ENCODE assay signal across 8 cellular contexts in the genomic region with DNA sequence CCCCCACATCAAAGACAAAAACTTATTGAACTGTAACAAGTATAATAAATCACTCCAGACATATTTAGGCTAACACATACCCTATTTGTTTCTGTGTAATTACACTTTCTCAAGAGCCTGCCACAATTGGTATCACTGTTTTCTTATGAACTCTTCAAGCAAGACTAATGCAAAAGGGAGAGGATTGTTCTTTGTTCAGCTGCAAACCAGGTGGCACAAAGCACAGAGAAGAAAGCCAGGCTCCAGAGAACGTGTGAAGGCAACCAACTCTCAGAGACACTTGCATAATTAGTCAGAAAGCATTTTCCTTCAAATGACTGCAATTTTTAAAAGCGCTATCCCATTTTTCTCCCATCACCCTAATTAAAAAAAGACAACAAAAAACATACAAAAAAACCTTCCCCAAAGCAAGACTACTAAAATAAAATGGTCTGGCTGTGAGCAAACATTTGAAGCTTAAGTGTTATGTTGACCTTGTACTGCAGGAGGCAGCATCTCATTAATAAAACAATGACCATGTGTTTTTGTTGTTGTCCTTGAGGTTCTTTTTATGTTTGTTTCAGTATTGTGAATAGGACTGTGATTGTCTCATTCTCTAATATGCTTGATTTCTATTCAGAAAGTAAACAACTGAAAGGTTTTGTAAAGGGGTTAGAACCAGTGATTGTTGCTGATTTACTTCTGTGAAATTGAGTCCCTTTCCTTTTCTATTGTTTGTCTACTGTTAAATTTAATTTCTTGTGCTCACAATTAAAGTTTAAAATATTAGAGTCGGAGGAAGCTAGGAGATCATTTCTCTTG.
DNase-seq lines count a peak whose midpoint lies in the region; ATAC-seq and TF ChIP-seq lines count a peak whose summit lies in the region.

No MANE protein-coding gene starts in this region.

- peak; percentile 61 to 68 for ATAC-seq in left cardiac atrium
- no peak for ATAC-seq in HG03108 (IDR thresholded peaks at IDR 0.05; ENCODE audit: unreplicated experiment)

- no peaks in the 10 kb centered on the region for H3K79me2 ChIP-seq in SU-DHL-6 (ENCODE audit: insufficient read depth, low read length)
- no peaks in the 10 kb centered on the region for H3K79me2 ChIP-seq in smooth muscle cell (ENCODE audit: low read depth)

- H3K27me3 ChIP-seq in SU-DHL-6 (ENCODE audit: low read length) (no peaks in the 10 kb centered on the region), smooth muscle cell (ENCODE audit: low read depth) (no peaks in the 10 kb centered on the region)

- H3K9me2 ChIP-seq in SU-DHL-6 (replicated peaks; ENCODE audit: insufficient read depth, low read length): no peaks in the 10 kb centered on the region

- no peaks in the 10 kb centered on the region for H3F3A ChIP-seq in SU-DHL-6 (ENCODE audit: insufficient read depth)
- H3F3A ChIP-seq in smooth muscle cell (ENCODE audit: low read depth): no peaks in the 10 kb centered on the region

- H3K4me2 ChIP-seq in SU-DHL-6 (ENCODE audit: low read depth, low read length, poor library complexity, severe bottlenecking) (no peak overlapping the region), smooth muscle cell (no peak overlapping the region)

- H3K27ac ChIP-seq in SU-DHL-6 (ENCODE audit: low read depth, low read length): no peak overlapping the region
- H3K27ac ChIP-seq in smooth muscle cell (ENCODE audit: low read depth): no peak overlapping the region

- intact Hi-C loops in left cardiac atrium (cut with DNase I): loop anchor here in 1 of 2 donors (5.0 to 10.0 kb wide), 3 partner anchors 82 to 457 kb away; no protein-coding TSS in a partner anchor
- intact Hi-C loops in posterior cingulate gyrus (cut with DNase I): no loop called here

- no peak overlapping the region for H2AFZ ChIP-seq in SU-DHL-6 (ENCODE audit: low read depth, low read length, severe bottlenecking)
- H2AFZ ChIP-seq in smooth muscle cell (ENCODE audit: low read depth): peak overlapping the region; percentile 44

- 50% methylated on average over 3 of the region's 3 CpGs for WGBS in smooth muscle cell (ENCODE audit: low lambda C conversion rate)

- peaks cover 25% of the 10 kb centered on the region for H3K4me1 ChIP-seq in smooth muscle cell (ENCODE audit: low read depth)

- H4K20me1 ChIP-seq in SU-DHL-6 (ENCODE audit: low read depth, low read length) (no peaks in the 10 kb centered on the region), smooth muscle cell (ENCODE audit: low read depth) (no peaks in the 10 kb centered on the region)

- TF ChIP-seq CTCF in SU-DHL-6 (IDR thresholded peaks at IDR 0.05; ENCODE audit: insufficient read depth, low read length, poor library complexity, severe bottlenecking) (peak; percentile 18), smooth muscle cell (IDR thresholded peaks at IDR 0.05; ENCODE audit: borderline replicate concordance, insufficient read depth, poor library complexity, severe bottlenecking) (peak; percentile 73)

- no peaks in the 10 kb centered on the region for H3K36me3 ChIP-seq in SU-DHL-6 (ENCODE audit: low read length)
- H3K36me3 ChIP-seq in smooth muscle cell (ENCODE audit: low read depth): no peaks in the 10 kb centered on the region

- H3K9me3 ChIP-seq in SU-DHL-6 (ENCODE audit: insufficient read depth, low read length) (no peaks in the 10 kb centered on the region), smooth muscle cell (replicated peaks; ENCODE audit: low read depth) (no peaks in the 10 kb centered on the region)

- no peak overlapping the region for H3K9ac ChIP-seq in SU-DHL-6 (ENCODE audit: low read length)
- no peak overlapping the region for H3K9ac ChIP-seq in smooth muscle cell (ENCODE audit: low read depth)

- DNase-seq in DMS53 treated with DMSO at 0.1 percent for 48 hours (lab: John Stamatoyannopoulos, UW; ENCODE audit: unreplicated experiment) (peak; percentile 93), KBM-7 (peak; percentile 54), left cardiac atrium (no peak), smooth muscle cell (lab: John Stamatoyannopoulos, UW; ENCODE audit: unreplicated experiment) (no peak), ecto neural progenitor cell (ENCODE audit: low spot score) (no peak), posterior cingulate gyrus (no peak)

- H3K4me3 ChIP-seq in SU-DHL-6 (ENCODE audit: insufficient read depth, low read length, poor library complexity, severe bottlenecking) (no peak overlapping the region), smooth muscle cell (no peak overlapping the region)

- in situ Hi-C loops in KBM-7 (cut with MboI; ENCODE audit: low pct_unique_long_range_greater_than_20kb, low sequenced_read_pairs): no loop called here

Comparison
In these comparisons a context has a peak if more than half of its experiments do, and no peak if none do; other contexts are left out.
1. DNase-seq: peak in DMS53 treated with DMSO at 0.1 percent for 48 hours (single experiment) and KBM-7 (single experiment); none in left cardiac atrium (single experiment), smooth muscle cell (single experiment), ecto neural progenitor cell (single experiment) and posterior cingulate gyrus (0 of 10).